In the genomic region with DNA sequence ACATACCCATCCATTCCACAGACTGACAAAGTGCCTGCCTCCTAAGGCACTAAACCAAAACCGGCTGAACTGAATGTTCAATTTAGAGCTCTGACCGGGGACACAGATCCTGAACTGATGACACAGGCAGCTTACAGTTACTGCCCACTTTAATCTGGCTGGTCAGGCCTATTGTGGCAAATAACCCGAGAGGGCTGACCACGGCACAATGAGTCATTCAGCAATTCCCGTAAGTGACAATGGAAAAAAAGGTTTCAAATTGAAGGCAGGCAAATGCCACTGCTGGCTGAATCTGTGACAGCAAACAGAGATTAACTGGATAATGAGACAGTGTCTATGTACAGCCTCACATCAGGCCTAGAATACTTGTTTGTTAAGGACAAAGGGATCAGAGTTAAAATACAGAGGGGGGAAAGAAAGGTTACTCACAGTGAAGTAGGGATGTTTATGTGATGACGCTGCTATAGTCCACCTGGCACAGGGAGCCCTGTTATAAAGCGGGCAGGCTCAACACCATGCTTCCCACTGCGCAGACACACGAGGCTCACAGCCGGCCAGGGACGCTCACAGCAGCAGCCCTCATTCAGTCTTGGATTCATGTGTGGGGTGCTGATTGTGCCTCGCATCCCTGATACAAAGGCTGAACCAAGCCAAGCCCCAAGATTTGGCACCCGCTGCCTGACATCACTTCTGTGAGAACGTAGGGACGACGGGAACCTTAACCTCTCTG, we compare ENCODE assay signal across 9 cellular contexts. TPM values are rescaled to one million over a fixed set of nuclear protein-coding genes. Genes with fewer than 3 reads are reported as not detected.
DNase-seq lines count a peak whose midpoint lies in the region; ATAC-seq, FAIRE-seq and TF ChIP-seq lines count a peak whose summit lies in the region.
"Had no signal": no experiment of that assay in that cellular context is flagged by ENCODE, and none has a peak within 500 bp of the region (broad histone marks: within the 10 kb centered on the region; RNA-seq: fewer than 3 reads in every experiment).

No MANE protein-coding gene starts in this region.

- in situ Hi-C loops in astrocyte of the cerebellum (cut with HindIII; ENCODE audit: low sequenced_read_pairs), result no loop called here

- H3K4me1 ChIP-seq in ACC112 (ENCODE audit: control insufficient read depth, insufficient read depth, low read length, unreplicated experiment) (peaks cover 10% of the 10 kb centered on the region), left lung (peaks cover 0 to 16% of the 10 kb centered on the region in 2 donors), kidney (ENCODE audit: control insufficient read depth in 1 of 2, insufficient read depth in 1 of 2, low read depth in 1 of 2, low read length in 2 of 2) (no peaks in the 10 kb centered on the region)
- H3K4me1 ChIP-seq: Caco-2 had no signal

- H3K79me2 ChIP-seq in ACC112 (ENCODE audit: control insufficient read depth, insufficient read depth, low read length, unreplicated experiment), result no peaks in the 10 kb centered on the region

- H2AFZ ChIP-seq in ACC112 (ENCODE audit: low read length, unreplicated experiment), result peak overlapping the region; percentile 40

- H3K27me3 ChIP-seq in ACC112 (ENCODE audit: insufficient read depth, low read length) (no peaks in the 10 kb centered on the region), left lung (no peaks in the 10 kb centered on the region)

- H3K4me3 ChIP-seq in ACC112 (ENCODE audit: low read depth, low read length), result 0 out of 2 replicates have a peak overlapping the region, but pooled peaks have one; percentile 1
- H3K4me3 ChIP-seq in astrocyte of the cerebellum (ENCODE audit: low read depth, low read length), result no peak overlapping the region
- no peak overlapping the region for H3K4me3 ChIP-seq in left lung
- H3K4me3 ChIP-seq in kidney (ENCODE audit: low read length in 2 of 2), result no peak overlapping the region

- H3K9me3 ChIP-seq in left lung (no peaks in the 10 kb centered on the region), kidney (ENCODE audit: control insufficient read depth in 1 of 2, low read length in 2 of 2) (no peaks in the 10 kb centered on the region)
- H3K9me3 ChIP-seq: Caco-2 had no signal

- peak overlapping the region; percentile 39; the same call in 1 of the 2 replicates for H3K27ac ChIP-seq in ACC112 (ENCODE audit: low read depth, low read length)
- H3K27ac ChIP-seq in left lung, result no peak overlapping the region
- H3K27ac ChIP-seq in kidney (ENCODE audit: low read depth in 2 of 2, low read length in 2 of 2), result no peak overlapping the region

- FAIRE-seq in kidney (lab: Jason Lieb, UNC), result no peak

- CTCF ChIA-PET in GM10248 (lab: Yijun Ruan, JAX), result interaction anchor here (2.2 to 16.6 kb wide), 2 partner anchors 8 to 129 kb away, joined by 10 to 292 read pairs; no protein-coding TSS in a partner anchor

- intact Hi-C loops in left lung (cut with DNase I) (loop anchor here in 1 of 2 donors (5.0 kb wide), 1 partner anchor 133 kb away; no protein-coding TSS in a partner anchor), kidney (cut with DNase I) (loop anchor here (10.0 kb wide), 1 partner anchor 230 kb away; no protein-coding TSS in a partner anchor), left ventricle myocardium superior (cut with micrococcal nuclease) (no loop called here)

- no peak overlapping the region for H3K9ac ChIP-seq in kidney (ENCODE audit: low read length in 2 of 2)

- peak; percentile 12 for DNase-seq in HT-29 (ENCODE audit: low spot score)
- DNase-seq in astrocyte of the cerebellum (ENCODE audit: low read depth), result peak; percentile 37
- DNase-seq in left lung, result no peak
- no peak for DNase-seq in kidney
- DNase-seq in GM10248 (ENCODE audit: extremely low spot score), result no peak
- DNase-seq in left ventricle myocardium superior, result no peak
- DNase-seq: Caco-2 had no signal

- POLR2A ChIA-PET in GM10248 (lab: Yijun Ruan, JAX), result no interaction called here

- TF ChIP-seq CTCF in astrocyte of the cerebellum (IDR thresholded peaks at IDR 0.05; ENCODE audit: low read depth, low read length, missing control alignments) (no peak), left lung (IDR thresholded peaks at IDR 0.05) (no peak), kidney (IDR thresholded peaks at IDR 0.05; ENCODE audit: borderline replicate concordance, extremely low read depth, insufficient read depth) (no peak), GM10248 (IDR thresholded peaks at IDR 0.05; ENCODE audit: control extremely low read depth, extremely low read depth, low read depth, missing control alignments) (no peak)

- peaks cover 8% of the 10 kb centered on the region; the same call in 1 of the 2 replicates for H3K36me3 ChIP-seq in ACC112 (ENCODE audit: insufficient read depth, low read length)
- peaks cover 0 to 29% of the 10 kb centered on the region in 2 donors for H3K36me3 ChIP-seq in left lung
- peaks cover 0 to 4% of the 10 kb centered on the region in 2 donors for H3K36me3 ChIP-seq in kidney (ENCODE audit: control insufficient read depth in 1 of 2, insufficient read depth in 2 of 2, low read length in 2 of 2)

- ATAC-seq in left lung (peak; percentile 53), HG02840 (IDR thresholded peaks at IDR 0.05; ENCODE audit: low FRiP score, unreplicated experiment) (no peak), left ventricle myocardium superior (no peak)

RNA-seq across cellular contexts. Expression of gene RTN4IP1, which starts 54.4 kb away (rescaled TPM):
- 4.1 and 4.4 TPM in 2 replicates for total RNA-seq in HT-29 (2014; rRNA removed; shearing (Covaris generic))
- total RNA-seq in left lung (1 to 10 TPM; 4.6 to 6.0 TPM), kidney (8.9 TPM), left ventricle myocardium superior (19.2 TPM)
- 19.3 TPM for polyA plus RNA-seq in kidney (ENCODE audit: insufficient read depth, low read depth, low replicate concordance)

RNA-seq across cellular contexts. Expression of gene QRSL1, which starts 54.5 kb away (rescaled TPM):
- total RNA-seq in HT-29 (2014; rRNA removed; shearing (Covaris generic)), result 5.7 and 6.7 TPM in 2 replicates
- 10 to 100 TPM in 1 of 2 donors, 1 to 10 TPM in 1; 9.7 to 10.9 TPM for total RNA-seq in left lung
- 18.0 TPM for total RNA-seq in kidney
- 12.5 TPM for polyA plus RNA-seq in kidney (ENCODE audit: insufficient read depth, low read depth, low replicate concordance)
- total RNA-seq in left ventricle myocardium superior, result 21.2 TPM

Comparison
In these comparisons a context has a peak if more than half of its experiments do, and no peak if none do; other contexts are left out.
1. DNase-seq: peak in HT-29 (single experiment) and astrocyte of the cerebellum (single experiment); none in left lung (0 of 2), kidney (single experiment), GM10248 (single experiment) and left ventricle myocardium superior (single experiment).